In genomic region chr10:29586509-29586908, GRCh38 we compare ENCODE assay signal across 1 cellular context.
TF ChIP-seq lines count a peak whose summit lies in the region.

No MANE protein-coding gene starts in this region.

TF ChIP-seq in IMR-90, 13 proteins besides CTCF, POLR2A, EP300 and RAD21:
- TF ChIP-seq ELK1 (IDR thresholded peaks at IDR 0.05; ENCODE audit: borderline replicate concordance, low read depth, low read length): no peak
- no peak for TF ChIP-seq USF2 (IDR thresholded peaks at IDR 0.05; ENCODE audit: low read depth, low read length)
- no peak for TF ChIP-seq CEBPB (IDR thresholded peaks at IDR 0.05; ENCODE audit: low read depth, low read length)
- no peak for TF ChIP-seq RFX5 (IDR thresholded peaks at IDR 0.05; ENCODE audit: low read depth, low read length)
- TF ChIP-seq MXI1 (IDR thresholded peaks at IDR 0.05; ENCODE audit: borderline replicate concordance, low read depth, low read length): no peak
- no peak for TF ChIP-seq MAFK (IDR thresholded peaks at IDR 0.05; ENCODE audit: low read depth, low read length)
- TF ChIP-seq RCOR1 (IDR thresholded peaks at IDR 0.05; ENCODE audit: insufficient replicate concordance, low read length): no peak
- TF ChIP-seq NFE2L2 (IDR thresholded peaks at IDR 0.05; ENCODE audit: low read depth, low read length): no peak
- TF ChIP-seq CHD1 (IDR thresholded peaks at IDR 0.05; ENCODE audit: low read depth, low read length): no peak
- no peak for TF ChIP-seq FOS (IDR thresholded peaks at IDR 0.05; ENCODE audit: low read depth, low read length)
- TF ChIP-seq BHLHE40 (IDR thresholded peaks at IDR 0.05; ENCODE audit: low read depth, low read length): no peak
- TF ChIP-seq MAZ (IDR thresholded peaks at IDR 0.05; ENCODE audit: borderline replicate concordance, low read depth, low read length): no peak
- TF ChIP-seq SMC3 (IDR thresholded peaks at IDR 0.05; ENCODE audit: low read depth, low read length): no peak
